ENCODE assay signal across 16 cellular contexts in the genomic region with DNA sequence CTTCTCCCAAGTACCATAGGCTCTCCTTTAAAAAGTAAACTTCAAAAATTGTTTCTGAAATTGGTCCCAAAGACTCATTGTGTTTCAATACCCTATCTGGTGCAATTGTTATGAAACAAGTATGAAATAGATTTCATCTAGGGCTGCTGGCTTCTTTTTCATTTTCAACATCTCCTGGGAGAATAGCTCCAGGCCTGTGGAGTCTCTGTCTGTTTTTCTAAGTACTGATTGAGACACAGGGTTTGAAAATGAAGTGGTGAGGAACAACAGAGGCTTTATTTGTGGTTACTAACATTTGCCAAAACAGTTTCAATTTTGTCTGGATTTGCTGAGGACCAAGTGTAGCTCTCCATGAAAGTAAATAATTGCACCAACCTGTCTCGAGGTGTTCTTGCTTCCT.
"Had no signal": no experiment of that assay in that cellular context is flagged by ENCODE, and none has a peak within 500 bp of the region (broad histone marks: within the 10 kb centered on the region; RNA-seq: fewer than 3 reads in every experiment).

No MANE protein-coding gene starts in this region.

- FAIRE-seq: HTR-8/SVneo, RCC 7860 had no signal

- H3K4me1 ChIP-seq: SJCRH30 had no signal

- ATAC-seq: SK-N-SH treated with all-trans-retinoic acid at 6 μM for 48 hours had no signal

- H3K27me3 ChIP-seq: SJCRH30 had no signal

- DNase-seq: KBM-7, NCI-H1092, NCI-H1436, NCI-H187 treated with DMSO at 0.1 percent for 48 hours, NCI-H2029 treated with DMSO at 0.1 percent for 48 hours, NCI-H2227 treated with DMSO at 0.1 percent for 48 hours, NCI-H524, NCI-H526 treated with DMSO at 0.1 percent for 48 hours, NCI-H748 treated with DMSO at 0.1 percent for 48 hours, RPMI8226, SHP77 treated with DMSO at 0.1 percent for 48 hours, SJCRH30 had no signal

- H3K4me3 ChIP-seq: SJCRH30 had no signal

- H3K36me3 ChIP-seq: SJCRH30 had no signal

- H3K27ac ChIP-seq: HL-60, SJCRH30 had no signal

- H3K9me3 ChIP-seq: SJCRH30 had no signal
